Comparison of ENCODE assay signal across 20 cellular contexts in genomic region chr3:44353355-44353924, GRCh38.
"Had no signal": no experiment of that assay in that cellular context is flagged by ENCODE, and none has a peak within 500 bp of the region (broad histone marks: within the 10 kb centered on the region; RNA-seq: fewer than 3 reads in every experiment).

No MANE protein-coding gene starts in this region.

- H3K9me3 ChIP-seq: SJSA1 had no signal

- H3K27me3 Mint-ChIP-seq: IgD-negative memory B cell had no signal

- H3K36me3 ChIP-seq: SJSA1 had no signal

- H3K27me3 ChIP-seq: SJSA1 had no signal

- H3K4me3 Mint-ChIP-seq: IgD-negative memory B cell had no signal

- DNase-seq: KBM-7, NCI-H1092, NCI-H1105 treated with DMSO at 0.1 percent for 48 hours, NCI-H1417 treated with DMSO at 0.1 percent for 48 hours, NCI-H146, NCI-H1694 treated with DMSO at 0.1 percent for 48 hours, NCI-H1930, NCI-H2081, NCI-H2107, NCI-H2227 treated with DMSO at 0.1 percent for 48 hours, NCI-H524, NCI-H526 treated with DMSO at 0.1 percent for 48 hours, NCI-H748 treated with DMSO at 0.1 percent for 48 hours, Right ventricle myocardium superior, RPMI8226, SIG-M5 had no signal

- FAIRE-seq: RCC 7860 had no signal

- H3K27ac ChIP-seq: SJSA1, SK-N-MC had no signal

- H3K4me3 ChIP-seq: SJSA1, SK-N-MC had no signal
